7 cellular contexts compared by ENCODE assay signal in the genomic region with DNA sequence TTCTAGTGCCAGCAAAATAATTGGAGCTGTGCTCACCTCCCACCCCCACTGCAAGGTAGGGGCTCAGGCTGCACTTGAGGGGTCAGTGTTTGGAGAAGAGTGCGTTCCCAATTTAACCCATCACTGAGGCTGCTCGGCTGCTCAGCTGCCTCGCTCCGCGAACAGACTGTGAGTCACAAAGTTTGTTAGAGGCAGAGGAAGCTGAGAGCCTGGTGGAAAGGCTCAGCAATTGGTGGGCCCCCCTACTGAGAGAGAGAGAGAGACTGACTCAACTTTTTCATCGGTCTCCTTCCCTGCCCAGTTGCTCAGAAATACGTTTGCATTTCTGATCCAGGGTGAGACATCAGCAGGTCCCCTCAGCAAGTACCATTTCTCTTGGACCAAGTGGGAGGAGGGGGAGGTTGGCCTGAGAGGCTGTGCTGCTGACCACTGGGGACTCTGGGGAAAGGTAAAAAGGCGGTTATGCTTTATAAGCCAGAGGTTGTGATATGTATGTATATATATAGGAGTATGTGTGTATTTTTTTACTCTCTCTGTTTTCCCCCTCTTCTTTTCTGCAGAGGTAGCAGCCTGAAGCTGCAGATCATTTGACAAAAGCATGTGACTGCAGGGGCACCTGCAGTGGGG. TPM values are rescaled to one million over a fixed set of nuclear protein-coding genes. Genes with fewer than 3 reads are reported as not detected.
DNase-seq lines count a peak whose midpoint lies in the region; ATAC-seq, FAIRE-seq and TF ChIP-seq lines count a peak whose summit lies in the region.

No MANE protein-coding gene starts in this region.

- no peaks in the 10 kb centered on the region for H3K9me3 ChIP-seq in left lung

- H3K36me3 ChIP-seq in left lung, result no peaks in the 10 kb centered on the region

- H3K4me3 ChIP-seq in left lung, result peak overlapping the region; percentile 64 to 90

- peaks cover 9 to 21% of the 10 kb centered on the region in 2 donors for H3K4me1 ChIP-seq in left lung

- intact Hi-C loops in left lung (cut with DNase I), result no loop called here

- DNase-seq in H54 (ENCODE audit: insufficient read length, low spot score) (peak; percentile 88), SIG-M5 (lab: John Stamatoyannopoulos, UW) (peak; percentile 32), left lung (no peak), NCI-H82 (lab: John Stamatoyannopoulos, UW) (no peak)
- DNase-seq in stimulated activated naive CD8-positive, alpha-beta T cell treated with anti-CD3 and anti-CD28 coated beads, Interleukin-15, Interleukin-2, amounts not matched to agents 100 U/mL and 50 U/mL, for 24 hours, result peak; percentile 66

- FAIRE-seq in H54 (lab: Jason Lieb, UNC), result peak; percentile 78

- H3K27ac ChIP-seq in angular gyrus (ENCODE audit: low read depth, low read length) (peak overlapping the region; percentile 8), left lung (no peak overlapping the region)

- no peak for TF ChIP-seq POLR2A in H54 (IDR thresholded peaks at IDR 0.05; ENCODE audit: low read depth, low read length)

- ATAC-seq in left lung, result no peak
- ATAC-seq in stimulated activated naive CD8-positive, alpha-beta T cell treated with anti-CD3 and anti-CD28 coated beads, Interleukin-15, Interleukin-2, amounts not matched to agents 100 U/mL and 50 U/mL, for 24 hours, result peak; percentile 73
- no peak for ATAC-seq in HG02884 (IDR thresholded peaks at IDR 0.05; ENCODE audit: unreplicated experiment)

- peaks cover 0 to 61% of the 10 kb centered on the region in 2 donors for H3K27me3 ChIP-seq in left lung

- no peak for TF ChIP-seq CTCF in left lung (IDR thresholded peaks at IDR 0.05)

RNA-seq across cellular contexts. Expression of a gene that starts 1.5 kb away (rescaled TPM):
- total RNA-seq in left lung, result 1 to 10 TPM; 2.4 to 9.2 TPM

Comparison
In these comparisons a context has a peak if more than half of its experiments do, and no peak if none do; other contexts are left out.
1. DNase-seq: peak in H54 (single experiment), SIG-M5 (single experiment) and stimulated activated naive CD8-positive, alpha-beta T cell treated with anti-CD3 and anti-CD28 coated beads, Interleukin-15, Interleukin-2, amounts not matched to agents 100 U/mL and 50 U/mL, for 24 hours (single experiment); none in left lung (0 of 2) and NCI-H82 (single experiment).